In genomic region chr5:74934949-74935751, GRCh38 we compare ENCODE assay signal across 7 cellular contexts.
DNase-seq lines count a peak whose midpoint lies in the region; ATAC-seq, FAIRE-seq and TF ChIP-seq lines count a peak whose summit lies in the region.

No MANE protein-coding gene starts in this region.

- H3K4me1 ChIP-seq in OCI-LY7 (ENCODE audit: insufficient read depth, low read length, poor library complexity, severe bottlenecking) (no peaks in the 10 kb centered on the region), GM12878 (ENCODE audit: control insufficient read depth, insufficient read depth, low read length) (no peaks in the 10 kb centered on the region), lower lobe of right lung (peaks cover 5% of the 10 kb centered on the region), vagina (peaks cover 9% of the 10 kb centered on the region)

- no peak for FAIRE-seq in GM12878 (lab: Jason Lieb, UNC)

- no peak overlapping the region for H3K4me3 Mint-ChIP-seq in nephron progenitor cell

- TF ChIP-seq POLR2A in GM12878 (IDR thresholded peaks at IDR 0.05; ENCODE audit: low read depth, low read length) (no peak), vagina (IDR thresholded peaks at IDR 0.05) (no peak)

- H3K9ac ChIP-seq in GM12878 (ENCODE audit: control insufficient read depth, insufficient read depth, low read length): no peak overlapping the region

- CTCF ChIA-PET in OCI-LY7 (lab: Charles Lee; ENCODE audit: unreplicated experiment) (no interaction called here), GM12878 (lab: Yijun Ruan, JAX) (interaction anchor here (1.0 to 1.3 kb wide), 3 partner anchors 9 to 745 kb away, joined by 3 to 5 read pairs (median 4); no protein-coding TSS in a partner anchor)

- peaks cover 4% of the 10 kb centered on the region for H3K36me3 Mint-ChIP-seq in nephron progenitor cell (ENCODE audit: low read depth)

- peaks cover 32% of the 10 kb centered on the region for H3K9me3 Mint-ChIP-seq in nephron progenitor cell

- POLR2A ChIA-PET in OCI-LY7 (lab: Charles Lee): no interaction called here
- POLR2A ChIA-PET in GM12878 (lab: Charles Lee): no interaction called here

- BruUV-seq in OCI-LY7 (replicated peaks; lab: Mats Ljungman, UMichigan): no TSS peak
- BruUV-seq in GM12878 (replicated peaks; lab: Mats Ljungman, UMichigan): no TSS peak

- intact Hi-C loops in OCI-LY7 (cut with micrococcal nuclease; ENCODE audit: unreplicated experiment): no loop called here
- intact Hi-C loops in GM12878 (cut with micrococcal nuclease; ENCODE audit: unreplicated experiment): loop anchor here (5.0 to 10.0 kb wide), 2 partner anchors 332 to 1320 kb away; no protein-coding TSS in a partner anchor
- intact Hi-C loops in lower lobe of right lung (cut with DNase I): no loop called here
- intact Hi-C loops in vagina (cut with DNase I): no loop called here

- H3K27me3 ChIP-seq in GM12878 (replicated peaks in 1 of 2; ENCODE audit: control insufficient read depth in 2 of 2, insufficient read depth in 2 of 2, low read length in 1 of 2): peaks cover 0 to 6% of the 10 kb centered on the region in 2 experiments; a peak in 2 of 4 replicates
- H3K27me3 ChIP-seq in lower lobe of right lung (ENCODE audit: low read depth): no peaks in the 10 kb centered on the region
- no peaks in the 10 kb centered on the region for H3K27me3 ChIP-seq in vagina

- SMC1A ChIA-PET in GM12878 (lab: Charles Lee; ENCODE audit: uncharacterized antibody, unreplicated experiment): interaction anchor here (1.1 to 1.6 kb wide), 3 partner anchors 9 to 746 kb away, joined by 3 read pairs; partner anchors contain the start of gene HMGCR

- no peaks in the 10 kb centered on the region for H4K20me1 ChIP-seq in OCI-LY7 (ENCODE audit: insufficient read depth, low read length)
- no peaks in the 10 kb centered on the region for H4K20me1 ChIP-seq in GM12878 (ENCODE audit: control insufficient read depth, insufficient read depth)

- H3K4me3 ChIP-seq in OCI-LY7 (ENCODE audit: low read depth, low read length, poor library complexity, severe bottlenecking) (no peak overlapping the region), GM12878 (no peak overlapping the region), lower lobe of right lung (no peak overlapping the region), vagina (no peak overlapping the region)

- no peak for TF ChIP-seq EP300 in GM12878 (IDR thresholded peaks at IDR 0.05; ENCODE audit: borderline replicate concordance in 1 of 2, control insufficient read depth in 1 of 2, low read depth in 2 of 2, low read length in 2 of 2)

- no peaks in the 10 kb centered on the region for H3K79me2 ChIP-seq in OCI-LY7 (ENCODE audit: insufficient read depth, low read depth, low read length)
- no peaks in the 10 kb centered on the region for H3K79me2 ChIP-seq in GM12878 (ENCODE audit: control insufficient read depth, insufficient read depth, low read length)

- peaks cover 31% of the 10 kb centered on the region for H3K4me1 Mint-ChIP-seq in nephron progenitor cell

- DNase-seq in OCI-LY7 (ENCODE audit: low spot score): no peak
- no peak for DNase-seq in GM12878 (ENCODE audit: low read depth, low spot score)
- DNase-seq in lower lobe of right lung: no peak
- DNase-seq in nephron progenitor cell: no peak
- DNase-seq in NCI-H187 treated with DMSO at 0.1 percent for 48 hours (lab: John Stamatoyannopoulos, UW): no peak
- DNase-seq in vagina (ENCODE audit: extremely low spot score in 2 of 2): no peak

- TF ChIP-seq CTCF in GM12873 (IDR thresholded peaks at IDR 0.05; ENCODE audit: insufficient read depth, low read depth, low read length, missing control alignments) (peak; percentile 42), OCI-LY7 (conservative IDR thresholded peaks at IDR 0.05; ENCODE audit: low read length) (peak; percentile 46), GM12878 (IDR thresholded peaks at IDR 0.05 in 2 of 3, conservative IDR thresholded peaks at IDR 0.05 in 1 of 3; ENCODE audit: control insufficient read depth in 2 of 3, extremely low read depth in 1 of 3, insufficient read depth in 1 of 3, low read depth in 3 of 3, low read length in 3 of 3) (peak; percentile 31 to 40 (median 36); a peak in 4 of 6 replicates), lower lobe of right lung (IDR thresholded peaks at IDR 0.05) (peak; percentile 29), nephron progenitor cell (IDR thresholded peaks at IDR 0.05) (no peak), vagina (IDR thresholded peaks at IDR 0.05) (no peak)

- H3K4me2 ChIP-seq in OCI-LY7 (ENCODE audit: low read length) (no peak overlapping the region), GM12878 (ENCODE audit: control insufficient read depth, insufficient read depth) (no peak overlapping the region)

- RAD21 ChIA-PET in GM12878 (lab: Charles Lee; ENCODE audit: unreplicated experiment): interaction anchor here (0.5 to 1.3 kb wide), 2 partner anchors 346 to 1021 kb away, joined by 3 to 4 read pairs; no protein-coding TSS in a partner anchor

- no peaks in the 10 kb centered on the region for H3K27me3 Mint-ChIP-seq in nephron progenitor cell (ENCODE audit: low read depth, poor library complexity)

- WGBS in GM12878 (ENCODE audit: insufficient coverage, insufficient replicate concordance, low lambda C conversion rate, missing lambda C conversion rate): 36% methylated on average over 9 of the region's 9 CpGs

- TF ChIP-seq RAD21 in GM12878 (IDR thresholded peaks at IDR 0.05; ENCODE audit: insufficient read depth, low read depth, low read length): 0 out of 2 replicates have a peak, but pooled peaks have one; percentile 11

- H3K27ac ChIP-seq in OCI-LY7 (ENCODE audit: low read depth, low read length, poor library complexity, severe bottlenecking): no peak overlapping the region
- H3K27ac ChIP-seq in GM12878 (ENCODE audit: control insufficient read depth, insufficient read depth): no peak overlapping the region
- no peak overlapping the region for H3K27ac ChIP-seq in lower lobe of right lung
- no peak overlapping the region for H3K27ac ChIP-seq in vagina

- no peaks in the 10 kb centered on the region for H3K9me2 ChIP-seq in OCI-LY7 (ENCODE audit: insufficient read depth, low read length)

- H2AFZ ChIP-seq in OCI-LY7 (ENCODE audit: low read length) (no peak overlapping the region), GM12878 (ENCODE audit: control insufficient read depth, low read depth, low read length) (no peak overlapping the region)

- in situ Hi-C loops in GM12878 (cut with MboI): no loop called here

- no peak overlapping the region for H3K27ac Mint-ChIP-seq in nephron progenitor cell

- H3K36me3 ChIP-seq in OCI-LY7 (ENCODE audit: insufficient read depth, low read length) (no peaks in the 10 kb centered on the region), GM12878 (ENCODE audit: control insufficient read depth in 2 of 2, insufficient read depth in 2 of 2, low read length in 1 of 2) (no peaks in the 10 kb centered on the region), lower lobe of right lung (no peaks in the 10 kb centered on the region), vagina (no peaks in the 10 kb centered on the region)

- ATAC-seq in GM12878 (peak; percentile 64), lower lobe of right lung (peak; percentile 62 to 65)

- H3K9me3 ChIP-seq in OCI-LY7 (ENCODE audit: low read length) (no peaks in the 10 kb centered on the region), GM12878 (replicated peaks; ENCODE audit: control insufficient read depth, insufficient read depth, low read length) (no peaks in the 10 kb centered on the region), lower lobe of right lung (no peaks in the 10 kb centered on the region), vagina (no peaks in the 10 kb centered on the region)

TF ChIP-seq in GM12878, 131 proteins besides CTCF, POLR2A, EP300 and RAD21 (continues in another document):
- TF ChIP-seq MAX (IDR thresholded peaks at IDR 0.05; ENCODE audit: low read depth, low read length): no peak
- TF ChIP-seq ZBTB11 (CRISPR knock-in tag; IDR thresholded peaks at IDR 0.05): no peak
- TF ChIP-seq SPI1 (IDR thresholded peaks at IDR 0.05; ENCODE audit: borderline replicate concordance, insufficient read depth, low read depth, low read length): no peak
- no peak for TF ChIP-seq TCF3 (IDR thresholded peaks at IDR 0.05; ENCODE audit: borderline replicate concordance, insufficient read depth, low read depth, low read length)
- no peak for TF ChIP-seq STAT1 (conservative IDR thresholded peaks at IDR 0.05)
- TF ChIP-seq CHD1 (IDR thresholded peaks at IDR 0.05; ENCODE audit: low read depth, low read length): no peak
- TF ChIP-seq SMC3 (IDR thresholded peaks at IDR 0.05; ENCODE audit: borderline replicate concordance, low read length): no peak; the same call in 1 of the 2 replicates
- TF ChIP-seq TAF1 (IDR thresholded peaks at IDR 0.05; ENCODE audit: borderline replicate concordance, low read depth, low read length): no peak
- no peak for TF ChIP-seq SMAD1 (IDR thresholded peaks at IDR 0.05; ENCODE audit: low read depth, partially characterized antibody)

Comparison
In these comparisons a context has a peak if more than half of its experiments do, and no peak if none do; other contexts are left out.
1. CTCF ChIP-seq: peak in GM12873 (single experiment), OCI-LY7 (single experiment), GM12878 (3 of 3) and lower lobe of right lung (single experiment); none in nephron progenitor cell (single experiment) and vagina (0 of 3).